Comparison of ENCODE assay signal across 23 cellular contexts in genomic region chr15:31774045-31774444, GRCh38.
A peak's percentile ranks its signal among the peaks of the same experiment; 100 is the strongest.
DNase-seq lines count a peak whose midpoint lies in the region; ATAC-seq and TF ChIP-seq lines count a peak whose summit lies in the region.
"Had no signal": no experiment of that assay in that cellular context is flagged by ENCODE, and none has a peak within 500 bp of the region (broad histone marks: within the 10 kb centered on the region; RNA-seq: fewer than 3 reads in every experiment).

No MANE protein-coding gene starts in this region.

- H3K4me3 ChIP-seq in RWPE2 (ENCODE audit: severe bottlenecking) (no peak overlapping the region), endodermal cell (ENCODE audit: low read length) (no peak overlapping the region), tibial nerve (no peak overlapping the region)
- H3K4me3 ChIP-seq: A549; BLaER1 treated with 17β-estradiol and CSF1 and Interleukin-3, amounts not matched to agents 10 nM and 100 nM; PC-9 had no signal

- H3K27ac ChIP-seq in RWPE2 (ENCODE audit: poor library complexity, severe bottlenecking) (no peak overlapping the region), endodermal cell (ENCODE audit: low read depth, low read length) (no peak overlapping the region), tibial nerve (no peak overlapping the region)
- H3K27ac ChIP-seq: A549; BLaER1 treated with 17β-estradiol and CSF1 and Interleukin-3, amounts not matched to agents 10 nM and 100 nM; PC-9 had no signal

- H3K36me3 ChIP-seq in RWPE2 (ENCODE audit: low read depth) (no peaks in the 10 kb centered on the region), endodermal cell (ENCODE audit: control insufficient read depth, insufficient read depth, low read length) (no peaks in the 10 kb centered on the region), tibial nerve (no peaks in the 10 kb centered on the region)
- H3K36me3 ChIP-seq: BLaER1 treated with 17β-estradiol and CSF1 and Interleukin-3, amounts not matched to agents 10 nM and 100 nM had no signal

- H3K9ac ChIP-seq in endodermal cell (ENCODE audit: extremely low read depth, low read length, poor library complexity, severe bottlenecking), result no peak overlapping the region
- H3K9ac ChIP-seq: BLaER1 treated with 17β-estradiol and CSF1 and Interleukin-3, amounts not matched to agents 10 nM and 100 nM had no signal

- TF ChIP-seq EP300 in tibial nerve (IDR thresholded peaks at IDR 0.05), result no peak

- in situ Hi-C loops in G401 (cut with HindIII; ENCODE audit: low sequenced_read_pairs), result no loop called here

- no peak for TF ChIP-seq POLR2A in tibial nerve (IDR thresholded peaks at IDR 0.05)

- peak; percentile 58 for DNase-seq in G401 (ENCODE audit: low spot score)
- DNase-seq in RWPE2 (ENCODE audit: low spot score), result no peak
- DNase-seq in endodermal cell, result peak; percentile 62
- DNase-seq in retina, result peak; percentile 20
- DNase-seq in activated T-cell treated with anti-CD3 and anti-CD28 coated beads, Interleukin-2, amount 50 U/mL, for 72 hours, result no peak
- DNase-seq in tibial nerve (ENCODE audit: low spot score in 2 of 2), result no peak
- DNase-seq: AML-193; CD4-positive, alpha-beta T cell; DMS79; EL; H7; NCI-H1092; NCI-H1417 treated with DMSO at 0.1 percent for 48 hours; NCI-H1694 treated with DMSO at 0.1 percent for 48 hours; NCI-H2171 treated with DMSO at 0.1 percent for 48 hours; NCI-H524 treated with DMSO at 0.1 percent for 48 hours; NCI-H82; NK-92 treated with Interleukin-12 subunit alpha and Interleukin-12 subunit beta, amount 100 ng/mL, for 24 hours; PC-9; SHP77 had no signal

- H3K4me1 Mint-ChIP-seq in endodermal cell, result no peaks in the 10 kb centered on the region
- H3K4me1 Mint-ChIP-seq in activated T-cell treated with anti-CD3 and anti-CD28 coated beads, Interleukin-2, amount 50 U/mL, for 72 hours (ENCODE audit: low read depth), result no peaks in the 10 kb centered on the region

- H3K36me3 Mint-ChIP-seq in endodermal cell (ENCODE audit: low read depth), result no peaks in the 10 kb centered on the region
- no peaks in the 10 kb centered on the region for H3K36me3 Mint-ChIP-seq in activated T-cell treated with anti-CD3 and anti-CD28 coated beads, Interleukin-2, amount 50 U/mL, for 72 hours (ENCODE audit: insufficient read depth in 2 of 2)

- H3K27me3 ChIP-seq in RWPE2 (ENCODE audit: insufficient read depth, poor library complexity, severe bottlenecking) (peaks cover 25% of the 10 kb centered on the region), endodermal cell (ENCODE audit: control insufficient read depth, insufficient read depth, low read length, poor library complexity, severe bottlenecking) (no peaks in the 10 kb centered on the region), tibial nerve (no peaks in the 10 kb centered on the region)
- H3K27me3 ChIP-seq: BLaER1 treated with 17β-estradiol and CSF1 and Interleukin-3, amounts not matched to agents 10 nM and 100 nM had no signal

- ATAC-seq in RWPE2 (ENCODE audit: low read depth) (peak; percentile 64; the same call in 2 of the 3 replicates), GM21423 (IDR thresholded peaks at IDR 0.05; ENCODE audit: unreplicated experiment) (no peak)
- ATAC-seq in activated T-cell treated with anti-CD3 and anti-CD28 coated beads, Interleukin-2, amount 50 U/mL, for 72 hours (replicated peaks in 1 of 2), result no peak
- ATAC-seq: A549 had no signal

- no peaks in the 10 kb centered on the region for H3K9me3 Mint-ChIP-seq in endodermal cell
- no peaks in the 10 kb centered on the region for H3K9me3 Mint-ChIP-seq in activated T-cell treated with anti-CD3 and anti-CD28 coated beads, Interleukin-2, amount 50 U/mL, for 72 hours
- H3K9me3 Mint-ChIP-seq: CD4-positive, alpha-beta T cell had no signal

- TF ChIP-seq CTCF in RWPE2 (IDR thresholded peaks at IDR 0.05; ENCODE audit: poor library complexity, severe bottlenecking) (no peak), endodermal cell (conservative IDR thresholded peaks at IDR 0.05) (no peak), tibial nerve (IDR thresholded peaks at IDR 0.05) (no peak)

- no peak overlapping the region for H3K27ac Mint-ChIP-seq in endodermal cell
- H3K27ac Mint-ChIP-seq in activated T-cell treated with anti-CD3 and anti-CD28 coated beads, Interleukin-2, amount 50 U/mL, for 72 hours, result no peak overlapping the region
- H3K27ac Mint-ChIP-seq: CD4-positive, alpha-beta T cell had no signal

- H3K9me3 ChIP-seq in RWPE2 (ENCODE audit: severe bottlenecking) (no peaks in the 10 kb centered on the region), endodermal cell (ENCODE audit: control insufficient read depth, low read length) (no peaks in the 10 kb centered on the region), tibial nerve (peaks cover 0 to 3% (median 0%) of the 10 kb centered on the region in 4 donors)
- H3K9me3 ChIP-seq: A549; BLaER1 treated with 17β-estradiol and CSF1 and Interleukin-3, amounts not matched to agents 10 nM and 100 nM had no signal

- H3K4me3 Mint-ChIP-seq in endodermal cell, result no peak overlapping the region
- no peak overlapping the region for H3K4me3 Mint-ChIP-seq in activated T-cell treated with anti-CD3 and anti-CD28 coated beads, Interleukin-2, amount 50 U/mL, for 72 hours
- H3K4me3 Mint-ChIP-seq: CD4-positive, alpha-beta T cell had no signal

- 7 to 50% methylated on average over 2 to 5 of the region's 5 CpGs for WGBS in endodermal cell (ENCODE audit: insufficient coverage in 1 of 2, insufficient read length in 1 of 2), 2 experiments
- WGBS in tibial nerve, 2 donors, result 47 to 56% methylated on average over 5 of the region's 5 CpGs

- no peaks in the 10 kb centered on the region for H3K27me3 Mint-ChIP-seq in endodermal cell (ENCODE audit: insufficient read depth)
- H3K27me3 Mint-ChIP-seq in activated T-cell treated with anti-CD3 and anti-CD28 coated beads, Interleukin-2, amount 50 U/mL, for 72 hours (ENCODE audit: low read depth), result no peaks in the 10 kb centered on the region

- no peaks in the 10 kb centered on the region for H3K4me1 ChIP-seq in RWPE2 (ENCODE audit: insufficient read depth, poor library complexity, severe bottlenecking)
- H3K4me1 ChIP-seq in endodermal cell (ENCODE audit: control insufficient read depth, insufficient read depth, low read length), result no peaks in the 10 kb centered on the region
- H3K4me1 ChIP-seq in tibial nerve, result no peaks in the 10 kb centered on the region
- H3K4me1 ChIP-seq: A549; BLaER1 treated with 17β-estradiol and CSF1 and Interleukin-3, amounts not matched to agents 10 nM and 100 nM had no signal

Comparison
In these comparisons a context has a peak if more than half of its experiments do, and no peak if none do; other contexts are left out.
1. DNase-seq: peak in G401 (single experiment), endodermal cell (single experiment) and retina (single experiment); none in RWPE2 (single experiment), activated T-cell treated with anti-CD3 and anti-CD28 coated beads, Interleukin-2, amount 50 U/mL, for 72 hours (0 of 2) and tibial nerve (0 of 2).